1 cellular context compared by ENCODE assay signal in the genomic region with DNA sequence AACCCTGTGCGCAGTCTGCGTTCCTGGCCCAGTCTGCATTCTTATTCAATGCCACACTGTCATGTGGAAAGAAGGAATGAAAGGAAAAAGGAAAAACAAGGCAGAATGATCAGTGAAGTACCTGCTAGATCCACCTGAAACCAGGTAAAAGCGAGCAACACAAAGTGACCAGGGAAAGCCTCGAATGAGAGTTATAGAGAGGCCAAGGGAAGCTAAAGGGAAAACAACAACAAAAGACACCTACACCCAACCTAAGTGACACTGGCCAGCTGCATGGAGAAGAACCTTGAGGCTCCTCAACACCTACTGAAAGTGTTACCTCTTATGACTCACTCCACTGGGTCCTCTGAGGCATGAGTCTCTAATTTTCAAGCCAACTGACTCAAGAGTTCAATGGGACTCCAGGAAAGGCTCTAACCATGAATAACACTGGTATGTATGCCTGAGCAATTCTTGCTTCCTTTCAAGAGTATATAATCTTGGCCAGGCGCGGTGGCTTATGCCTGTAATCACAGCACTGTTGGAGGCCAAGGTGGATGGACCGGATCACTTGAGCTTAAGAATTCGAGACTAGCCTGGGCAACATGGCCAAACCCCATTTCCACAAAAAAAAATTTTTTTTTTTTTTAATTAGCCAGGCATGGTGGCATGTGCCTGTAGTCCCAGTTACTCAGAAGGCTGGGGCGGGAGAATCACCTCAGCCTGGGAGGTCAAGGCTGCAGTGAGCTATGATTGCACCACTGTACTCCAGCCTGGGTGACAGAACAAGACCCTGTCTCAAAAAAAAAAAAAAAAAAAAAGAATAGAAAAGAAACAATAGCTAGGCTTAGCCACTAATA.
TF ChIP-seq lines count a peak whose summit lies in the region.

No MANE protein-coding gene starts in this region.

TF ChIP-seq in IMR-90, 13 proteins besides CTCF, POLR2A, EP300 and RAD21 (continued from another document):
- TF ChIP-seq RFX5 (IDR thresholded peaks at IDR 0.05; ENCODE audit: low read depth, low read length) (no peak), MAFK (IDR thresholded peaks at IDR 0.05; ENCODE audit: low read depth, low read length) (no peak), MXI1 (IDR thresholded peaks at IDR 0.05; ENCODE audit: borderline replicate concordance, low read depth, low read length) (no peak)
